8 cellular contexts compared by ENCODE assay signal in the genomic region with DNA sequence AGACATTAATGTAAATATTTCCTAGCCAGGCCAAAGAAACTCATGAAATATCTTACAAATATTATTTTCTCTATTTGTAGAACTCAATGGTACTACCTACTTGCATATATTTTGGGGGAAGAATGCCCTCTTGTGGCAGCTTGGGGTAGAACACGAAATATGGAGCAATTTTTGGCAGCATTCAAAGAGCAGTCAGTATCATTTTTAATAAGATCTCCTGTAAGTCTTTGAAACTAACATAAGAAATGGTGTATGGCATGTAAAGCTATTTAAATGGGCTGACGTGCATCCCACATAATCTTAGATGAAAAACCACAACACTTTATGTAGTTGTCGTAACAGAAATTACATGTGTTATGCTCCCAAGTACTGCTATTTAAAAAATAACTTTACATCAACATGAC.
DNase-seq lines count a peak whose midpoint lies in the region; ATAC-seq and TF ChIP-seq lines count a peak whose summit lies in the region.

No MANE protein-coding gene starts in this region.

- POLR2A ChIA-PET in CD4-positive, alpha-beta T cell (lab: Charles Lee) = no interaction called here

- H3K4me1 Mint-ChIP-seq in CD4-positive, alpha-beta T cell (ENCODE audit: low read depth) = peaks cover 8% of the 10 kb centered on the region
- peaks cover 4% of the 10 kb centered on the region for H3K4me1 Mint-ChIP-seq in T-helper 2 cell treated with Interferon-gamma antibody and Interleukin-4, amounts not matched to agents 5 μg/mL and 100 μg/mL, for 36 hours (ENCODE audit: low read depth)

- no peaks in the 10 kb centered on the region for H3K27me3 Mint-ChIP-seq in CD4-positive, alpha-beta T cell
- H3K27me3 Mint-ChIP-seq in T-helper 2 cell treated with Interferon-gamma antibody and Interleukin-4, amounts not matched to agents 5 μg/mL and 100 μg/mL, for 36 hours (ENCODE audit: low read depth) = no peaks in the 10 kb centered on the region

- no peaks in the 10 kb centered on the region for H3K36me3 ChIP-seq in KMS-11 (ENCODE audit: insufficient read depth)
- peaks cover 14 to 31% of the 10 kb centered on the region in 2 donors for H3K36me3 ChIP-seq in ascending aorta

- H3K4me2 ChIP-seq in KMS-11 = no peak overlapping the region

- no peaks in the 10 kb centered on the region for H3K4me1 ChIP-seq in KMS-11 (ENCODE audit: low read depth, poor library complexity, severe bottlenecking)
- no peaks in the 10 kb centered on the region for H3K4me1 ChIP-seq in ascending aorta

- TF ChIP-seq CTCF in CD4-positive, alpha-beta T cell (IDR thresholded peaks at IDR 0.05) = peak; percentile 97
- TF ChIP-seq CTCF in KMS-11 (conservative IDR thresholded peaks at IDR 0.05; ENCODE audit: low read depth, low read length) = peak; percentile 73
- peak; percentile 33 to 72 (median 70) for TF ChIP-seq CTCF in ascending aorta (IDR thresholded peaks at IDR 0.05)

- no peaks in the 10 kb centered on the region for H3K27me3 ChIP-seq in CD4-positive, alpha-beta T cell (ENCODE audit: control insufficient read depth, insufficient read depth, low read length)
- H3K27me3 ChIP-seq in KMS-11 (ENCODE audit: insufficient read depth, low read depth) (no peaks in the 10 kb centered on the region), ascending aorta (no peaks in the 10 kb centered on the region)

- H3K9me3 ChIP-seq in CD4-positive, alpha-beta T cell (ENCODE audit: control insufficient read depth, low read length) = no peaks in the 10 kb centered on the region
- H3K9me3 ChIP-seq in ascending aorta = no peaks in the 10 kb centered on the region

- CTCF ChIA-PET in CD4-positive, alpha-beta T cell (lab: Charles Lee) = interaction anchor here (1.2 to 1.7 kb wide), 3 partner anchors 10 to 882 kb away, joined by 3 read pairs; no protein-coding TSS in a partner anchor

- intact Hi-C loops in CD4-positive, alpha-beta T cell (cut with DNase I, micrococcal nuclease) = loop anchor here (1.0 to 10.0 kb wide), 5 partner anchors 421 to 806 kb away; no protein-coding TSS in a partner anchor
- intact Hi-C loops in ascending aorta (cut with DNase I) = loop anchor here (2.0 kb wide), 1 partner anchor 422 kb away; no protein-coding TSS in a partner anchor

- H3K9me3 Mint-ChIP-seq in CD4-positive, alpha-beta T cell = no peaks in the 10 kb centered on the region
- no peaks in the 10 kb centered on the region for H3K9me3 Mint-ChIP-seq in T-helper 2 cell treated with Interferon-gamma antibody and Interleukin-4, amounts not matched to agents 5 μg/mL and 100 μg/mL, for 36 hours

- H3K4me3 ChIP-seq in KMS-11 (IDR thresholded peaks at IDR 0.05; ENCODE audit: insufficient read depth, low read depth, low read length) (no peak overlapping the region), ascending aorta (no peak overlapping the region)

- no peak overlapping the region for H3K4me3 Mint-ChIP-seq in CD4-positive, alpha-beta T cell
- H3K4me3 Mint-ChIP-seq in T-helper 2 cell treated with Interferon-gamma antibody and Interleukin-4, amounts not matched to agents 5 μg/mL and 100 μg/mL, for 36 hours = no peak overlapping the region

- H3K9ac ChIP-seq in KMS-11 = no peak overlapping the region

- no peaks in the 10 kb centered on the region for H3K79me2 ChIP-seq in KMS-11 (ENCODE audit: insufficient read depth, low read depth)

- H3K27ac ChIP-seq in CD4-positive, alpha-beta T cell (ENCODE audit: low read depth, low read length) = no peak overlapping the region
- H3K27ac ChIP-seq in KMS-11 (no peak overlapping the region), ascending aorta (no peak overlapping the region)

- DNase-seq in CD4-positive, alpha-beta T cell = peak; percentile 23 to 58 (median 46)
- DNase-seq in T-helper 2 cell treated with Interferon-gamma antibody and Interleukin-4, amounts not matched to agents 5 μg/mL and 100 μg/mL, for 36 hours (ENCODE audit: low spot score) = peak; percentile 27
- DNase-seq in ascending aorta (ENCODE audit: low spot score in 2 of 2) = peak in 1 of 2 donors; percentile 74
- peak; percentile 58 for DNase-seq in iris pigment epithelial cell (ENCODE audit: low read depth)
- peak; percentile 18 for DNase-seq in stimulated activated CD4-positive, alpha-beta T cell treated with anti-CD3 and anti-CD28 coated beads, Interleukin-2, amount 100 ng/mL, for 4 hours (ENCODE audit: low read depth)

- peak overlapping the region; percentile 59 for H3K27ac Mint-ChIP-seq in CD4-positive, alpha-beta T cell
- no peak overlapping the region for H3K27ac Mint-ChIP-seq in T-helper 2 cell treated with Interferon-gamma antibody and Interleukin-4, amounts not matched to agents 5 μg/mL and 100 μg/mL, for 36 hours

- H2AFZ ChIP-seq in KMS-11 (ENCODE audit: low read depth) = no peak overlapping the region

- H4K20me1 ChIP-seq in KMS-11 (ENCODE audit: insufficient read depth) = no peaks in the 10 kb centered on the region

- peaks cover 73% of the 10 kb centered on the region for H3K36me3 Mint-ChIP-seq in CD4-positive, alpha-beta T cell (ENCODE audit: low read depth)
- peaks cover 61% of the 10 kb centered on the region for H3K36me3 Mint-ChIP-seq in T-helper 2 cell treated with Interferon-gamma antibody and Interleukin-4, amounts not matched to agents 5 μg/mL and 100 μg/mL, for 36 hours (ENCODE audit: low read depth)

- ATAC-seq in CD4-positive, alpha-beta T cell (ENCODE audit: poor library complexity) = peak; percentile 78
- peak; percentile 54 for ATAC-seq in GM19043 (IDR thresholded peaks at IDR 0.05; ENCODE audit: low read depth, unreplicated experiment)
- ATAC-seq in HG02852 (IDR thresholded peaks at IDR 0.05; ENCODE audit: unreplicated experiment) = no peak
